Comparison of ENCODE assay signal across 13 cellular contexts in genomic region chr1:33429332-33429731, GRCh38. TPM values are rescaled to one million over a fixed set of nuclear protein-coding genes. Genes with fewer than 3 reads are reported as not detected.
DNase-seq lines count a peak whose midpoint lies in the region; ATAC-seq and TF ChIP-seq lines count a peak whose summit lies in the region.
"Had no signal": no experiment of that assay in that cellular context is flagged by ENCODE, and none has a peak within 500 bp of the region (broad histone marks: within the 10 kb centered on the region; RNA-seq: fewer than 3 reads in every experiment).

No MANE protein-coding gene starts in this region.

- peaks cover 8% of the 10 kb centered on the region for H3K4me1 Mint-ChIP-seq in activated naive CD8-positive, alpha-beta T cell treated with anti-CD3 and anti-CD28 coated beads for 36 hours
- H3K4me1 Mint-ChIP-seq in osteocyte (ENCODE audit: unreplicated experiment) = peaks cover 22% of the 10 kb centered on the region

- no peak overlapping the region for H3K4me3 Mint-ChIP-seq in activated naive CD8-positive, alpha-beta T cell treated with anti-CD3 and anti-CD28 coated beads for 36 hours
- no peak overlapping the region for H3K4me3 Mint-ChIP-seq in osteocyte (ENCODE audit: unreplicated experiment)
- H3K4me3 Mint-ChIP-seq: activated naive CD4-positive, alpha-beta T cell treated with anti-CD3 and anti-CD28 coated beads, Interleukin-2, amount 10 ng/mL, durations not matched to agents 7 days and 5 days; B cell had no signal

- H3K27me3 ChIP-seq in right cardiac atrium (ENCODE audit: control insufficient read depth, insufficient read depth) = no peaks in the 10 kb centered on the region
- H3K27me3 ChIP-seq in WERI-Rb-1 (ENCODE audit: insufficient read depth, low read depth, severe bottlenecking) = no peaks in the 10 kb centered on the region
- peaks cover 49% of the 10 kb centered on the region for H3K27me3 ChIP-seq in iPS-20b (ENCODE audit: insufficient read depth, low read length)
- H3K27me3 ChIP-seq in thoracic aorta (replicated peaks; ENCODE audit: insufficient read depth) = no peaks in the 10 kb centered on the region
- H3K27me3 ChIP-seq: pancreas had no signal

- H3K9me3 Mint-ChIP-seq in activated naive CD8-positive, alpha-beta T cell treated with anti-CD3 and anti-CD28 coated beads for 36 hours = no peaks in the 10 kb centered on the region
- H3K9me3 Mint-ChIP-seq in osteocyte (ENCODE audit: unreplicated experiment) = no peaks in the 10 kb centered on the region
- H3K9me3 Mint-ChIP-seq: activated naive CD4-positive, alpha-beta T cell treated with anti-CD3 and anti-CD28 coated beads, Interleukin-2, amount 10 ng/mL, durations not matched to agents 7 days and 5 days had no signal

- H3K36me3 Mint-ChIP-seq in activated naive CD8-positive, alpha-beta T cell treated with anti-CD3 and anti-CD28 coated beads for 36 hours = no peaks in the 10 kb centered on the region
- peaks cover 5% of the 10 kb centered on the region for H3K36me3 Mint-ChIP-seq in osteocyte (ENCODE audit: unreplicated experiment)
- H3K36me3 Mint-ChIP-seq: activated naive CD4-positive, alpha-beta T cell treated with anti-CD3 and anti-CD28 coated beads, Interleukin-2, amount 10 ng/mL, durations not matched to agents 7 days and 5 days had no signal

- no peak for ATAC-seq in right cardiac atrium
- ATAC-seq in Right ventricle myocardium inferior = no peak
- ATAC-seq in thoracic aorta (ENCODE audit: insufficient number of reproducible peaks, low FRiP score, low read depth) = no peak

- intact Hi-C loops in right cardiac atrium (cut with DNase I) = no loop called here
- intact Hi-C loops in Right ventricle myocardium inferior (cut with DNase I) = no loop called here

- H3K4me3 ChIP-seq in right cardiac atrium (ENCODE audit: low read length) (peak overlapping the region; percentile 85), WERI-Rb-1 (ENCODE audit: low read depth, low read length) (peak overlapping the region; percentile 58), iPS-20b (ENCODE audit: low read length) (peak overlapping the region; percentile 73), thoracic aorta (peak overlapping the region; percentile 87)

- DNase-seq in right cardiac atrium (no peak), Right ventricle myocardium inferior (ENCODE audit: missing footprints) (no peak), WERI-Rb-1 (no peak), thoracic aorta (ENCODE audit: low spot score) (no peak), osteocyte (ENCODE audit: extremely low spot score, unreplicated experiment) (no peak)
- no peak for DNase-seq in activated naive CD8-positive, alpha-beta T cell treated with anti-CD3 and anti-CD28 coated beads for 36 hours
- DNase-seq in activated naive CD4-positive, alpha-beta T cell (lab: John Stamatoyannopoulos, UW) = no peak
- DNase-seq: activated naive CD4-positive, alpha-beta T cell treated with anti-CD3 and anti-CD28 coated beads, Interleukin-2, amount 10 ng/mL, durations not matched to agents 7 days and 5 days; stimulated activated CD4-positive, alpha-beta T cell treated with anti-CD3 and anti-CD28 coated beads, Interleukin-4, amount 100 ng/mL, for 1 hour; stimulated activated naive CD4-positive, alpha-beta T cell treated with Interleukin-2 at 50 U/mL for 16 hours had no signal

- H3K9ac ChIP-seq in iPS-20b (ENCODE audit: low read depth, low read length) = no peak overlapping the region

- WGBS in right cardiac atrium = 93% methylated on average over 2 of the region's 2 CpGs

- TF ChIP-seq CTCF in WERI-Rb-1 (IDR thresholded peaks at IDR 0.05; ENCODE audit: low read depth, low read length) = no peak
- TF ChIP-seq CTCF in thoracic aorta (IDR thresholded peaks at IDR 0.05) = no peak
- no peak for TF ChIP-seq CTCF in osteocyte (IDR thresholded peaks at IDR 0.05)

- H3K27ac ChIP-seq in right cardiac atrium (ENCODE audit: low read length) (no peak overlapping the region), WERI-Rb-1 (no peak overlapping the region), iPS-20b (ENCODE audit: low read length) (no peak overlapping the region), thoracic aorta (no peak overlapping the region)

- no peak overlapping the region for H3K27ac Mint-ChIP-seq in activated naive CD8-positive, alpha-beta T cell treated with anti-CD3 and anti-CD28 coated beads for 36 hours
- no peak overlapping the region for H3K27ac Mint-ChIP-seq in osteocyte (ENCODE audit: unreplicated experiment)
- H3K27ac Mint-ChIP-seq: activated naive CD4-positive, alpha-beta T cell treated with anti-CD3 and anti-CD28 coated beads, Interleukin-2, amount 10 ng/mL, durations not matched to agents 7 days and 5 days; B cell had no signal

- peaks cover 4% of the 10 kb centered on the region for H3K27me3 Mint-ChIP-seq in activated naive CD8-positive, alpha-beta T cell treated with anti-CD3 and anti-CD28 coated beads for 36 hours
- H3K27me3 Mint-ChIP-seq in osteocyte (ENCODE audit: unreplicated experiment) = no peaks in the 10 kb centered on the region

- H3K36me3 ChIP-seq in WERI-Rb-1 (peaks cover 7% of the 10 kb centered on the region; the same call in 1 of the 2 replicates), iPS-20b (ENCODE audit: insufficient read depth, low read depth, low read length) (no peaks in the 10 kb centered on the region), thoracic aorta (no peaks in the 10 kb centered on the region)
- H3K36me3 ChIP-seq: pancreas had no signal

- H3K4me1 ChIP-seq in right cardiac atrium (ENCODE audit: control insufficient read depth, insufficient read depth, low read length) (peaks cover 5% of the 10 kb centered on the region), iPS-20b (ENCODE audit: insufficient read depth, low read length) (peaks cover 15% of the 10 kb centered on the region), thoracic aorta (ENCODE audit: control insufficient read depth in 1 of 2, low read depth in 2 of 2) (peaks cover 0 to 20% of the 10 kb centered on the region in 2 donors)

- H3K9me3 ChIP-seq in right cardiac atrium (ENCODE audit: control insufficient read depth, low read length) (no peaks in the 10 kb centered on the region), WERI-Rb-1 (ENCODE audit: severe bottlenecking) (peaks cover 5% of the 10 kb centered on the region), iPS-20b (ENCODE audit: insufficient read depth, low read depth, low read length) (no peaks in the 10 kb centered on the region), thoracic aorta (no peaks in the 10 kb centered on the region)
- H3K9me3 ChIP-seq: pancreas had no signal

RNA-seq across cellular contexts. Expression of gene PHC2, which starts 1.6 kb away (rescaled TPM):
- total RNA-seq in right cardiac atrium (100 to 1,000 TPM in 2 of 4 donors, 10 to 100 TPM in 2; 89.3 to 105 (median 99.1) TPM), Right ventricle myocardium inferior (102 TPM), thoracic aorta (100 to 1,000 TPM; 174 to 238 TPM), osteocyte (148 and 160 TPM in 2 replicates)
- polyA plus RNA-seq in right cardiac atrium = 93.7 TPM
- 10 to 100 TPM; 26.9 to 28.7 TPM for total RNA-seq in activated naive CD8-positive, alpha-beta T cell treated with anti-CD3 and anti-CD28 coated beads for 36 hours

RNA-seq across cellular contexts. Expression of gene ZSCAN20, which starts 43.1 kb away (rescaled TPM):
- total RNA-seq in right cardiac atrium (1 to 10 TPM; 3.8 to 5.9 (median 5.0) TPM), Right ventricle myocardium inferior (4.7 TPM), thoracic aorta (10 to 100 TPM in 1 of 2 donors, 1 to 10 TPM in 1; 7.6 to 15.4 TPM), osteocyte (5.2 and 7.3 TPM in 2 replicates)
- polyA plus RNA-seq in right cardiac atrium = 1.6 TPM
- 1 to 10 TPM; 3.0 TPM for total RNA-seq in activated naive CD8-positive, alpha-beta T cell treated with anti-CD3 and anti-CD28 coated beads for 36 hours
